Comparison of ENCODE assay signal across 8 cellular contexts in genomic region chr2:64145119-64145518, GRCh38.
A peak's percentile ranks its signal among the peaks of the same experiment; 100 is the strongest.
DNase-seq lines count a peak whose midpoint lies in the region; TF ChIP-seq lines count a peak whose summit lies in the region.
"Had no signal": no experiment of that assay in that cellular context is flagged by ENCODE, and none has a peak within 500 bp of the region (broad histone marks: within the 10 kb centered on the region; RNA-seq: fewer than 3 reads in every experiment).

No MANE protein-coding gene starts in this region.

- peaks cover 18% of the 10 kb centered on the region for H4K20me1 ChIP-seq in Loucy (ENCODE audit: insufficient read depth, low read length, poor library complexity, severe bottlenecking)

- no peak overlapping the region for H3K4me3 Mint-ChIP-seq in dendritic cell treated with granulocyte-macrophage colony-stimulating factor and Interleukin-4, amounts not matched to agents 40 ng/mL and 50 ng/mL, for 4 days
- peak overlapping the region in 2 of 3 experiments; percentile 85 to 92 for H3K4me3 Mint-ChIP-seq in nephron

- H3K36me3 Mint-ChIP-seq in dendritic cell treated with granulocyte-macrophage colony-stimulating factor and Interleukin-4, amounts not matched to agents 40 ng/mL and 50 ng/mL, for 4 days (ENCODE audit: low read depth) = peaks cover 12% of the 10 kb centered on the region
- no peaks in the 10 kb centered on the region for H3K36me3 Mint-ChIP-seq in nephron (ENCODE audit: low read depth)

- H2AFZ ChIP-seq in Loucy (ENCODE audit: low read length) = peak overlapping the region; percentile 66; the same call in 1 of the 2 replicates

- H3K27me3 ChIP-seq in Loucy (ENCODE audit: insufficient read depth, low read length, poor library complexity, severe bottlenecking) = no peaks in the 10 kb centered on the region
- H3K27me3 ChIP-seq: heart left ventricle had no signal

- intact Hi-C loops in dendritic cell treated with granulocyte-macrophage colony-stimulating factor and Interleukin-4, amounts not matched to agents 40 ng/mL and 50 ng/mL, for 4 days (cut with micrococcal nuclease) = no loop called here

- DNase-seq in UCSD-AML1 (lab: John Stamatoyannopoulos, UW; ENCODE audit: unreplicated experiment) (no peak), Ammon's horn (ENCODE audit: low spot score) (no peak), GM10266 (ENCODE audit: extremely low spot score) (no peak)

- no peaks in the 10 kb centered on the region for H3K9me3 Mint-ChIP-seq in dendritic cell treated with granulocyte-macrophage colony-stimulating factor and Interleukin-4, amounts not matched to agents 40 ng/mL and 50 ng/mL, for 4 days
- H3K9me3 Mint-ChIP-seq in nephron = no peaks in the 10 kb centered on the region

- H3K27me3 Mint-ChIP-seq in dendritic cell treated with granulocyte-macrophage colony-stimulating factor and Interleukin-4, amounts not matched to agents 40 ng/mL and 50 ng/mL, for 4 days = no peaks in the 10 kb centered on the region
- no peaks in the 10 kb centered on the region for H3K27me3 Mint-ChIP-seq in nephron (ENCODE audit: low read depth)

- peaks cover 35% of the 10 kb centered on the region for H3K79me2 ChIP-seq in Loucy (ENCODE audit: insufficient read depth, low read length)

- H3K9me2 ChIP-seq in Loucy (replicated peaks; ENCODE audit: low read depth, low read length) = no peaks in the 10 kb centered on the region

- peak overlapping the region; percentile 71 for H3K4me2 ChIP-seq in Loucy (ENCODE audit: low read depth, low read length, poor library complexity, severe bottlenecking)

- TF ChIP-seq CTCF in Loucy (conservative IDR thresholded peaks at IDR 0.05; ENCODE audit: low read length) (no peak), nephron (IDR thresholded peaks at IDR 0.05; ENCODE audit: unreplicated experiment in 3 of 3) (no peak), GM10266 (IDR thresholded peaks at IDR 0.05; ENCODE audit: control insufficient read depth, insufficient read depth, low read depth, missing control alignments) (no peak)

- H3F3A ChIP-seq in Loucy (ENCODE audit: low read depth) = no peaks in the 10 kb centered on the region

- H3K27ac Mint-ChIP-seq in dendritic cell treated with granulocyte-macrophage colony-stimulating factor and Interleukin-4, amounts not matched to agents 40 ng/mL and 50 ng/mL, for 4 days = peak overlapping the region; percentile 93
- peak overlapping the region in 1 of 3 experiments; percentile 75 for H3K27ac Mint-ChIP-seq in nephron

- H3K9ac ChIP-seq in ES-I3 (ENCODE audit: low read depth, low read length) (0 out of 2 replicates have a peak overlapping the region, but pooled peaks have one; percentile 6), Loucy (ENCODE audit: low read depth, low read length, poor library complexity, severe bottlenecking) (no peak overlapping the region)

- H3K4me1 ChIP-seq in ES-I3 (ENCODE audit: insufficient read depth, low read length) (peaks cover 14% of the 10 kb centered on the region), Loucy (ENCODE audit: insufficient read depth, low read length, poor library complexity, severe bottlenecking) (peaks cover 34% of the 10 kb centered on the region)

- H3K4me1 Mint-ChIP-seq in dendritic cell treated with granulocyte-macrophage colony-stimulating factor and Interleukin-4, amounts not matched to agents 40 ng/mL and 50 ng/mL, for 4 days (ENCODE audit: low read depth) = peaks cover 26% of the 10 kb centered on the region
- H3K4me1 Mint-ChIP-seq in nephron = peaks cover 24% of the 10 kb centered on the region

- H3K9me3 ChIP-seq in ES-I3 (ENCODE audit: control insufficient read depth, insufficient read depth, low read length) = no peaks in the 10 kb centered on the region
- no peaks in the 10 kb centered on the region for H3K9me3 ChIP-seq in Loucy (ENCODE audit: insufficient read depth, low read depth, low read length)
- H3K9me3 ChIP-seq: heart left ventricle had no signal

- H3K36me3 ChIP-seq in ES-I3 (ENCODE audit: insufficient read depth, low read length) (no peaks in the 10 kb centered on the region), Loucy (ENCODE audit: insufficient read depth, low read length) (no peaks in the 10 kb centered on the region)
- H3K36me3 ChIP-seq: heart left ventricle had no signal

- no peak overlapping the region for H3K4me3 ChIP-seq in Loucy (ENCODE audit: low read length, poor library complexity, severe bottlenecking)
